15 cellular contexts compared by ENCODE assay signal in the genomic region with DNA sequence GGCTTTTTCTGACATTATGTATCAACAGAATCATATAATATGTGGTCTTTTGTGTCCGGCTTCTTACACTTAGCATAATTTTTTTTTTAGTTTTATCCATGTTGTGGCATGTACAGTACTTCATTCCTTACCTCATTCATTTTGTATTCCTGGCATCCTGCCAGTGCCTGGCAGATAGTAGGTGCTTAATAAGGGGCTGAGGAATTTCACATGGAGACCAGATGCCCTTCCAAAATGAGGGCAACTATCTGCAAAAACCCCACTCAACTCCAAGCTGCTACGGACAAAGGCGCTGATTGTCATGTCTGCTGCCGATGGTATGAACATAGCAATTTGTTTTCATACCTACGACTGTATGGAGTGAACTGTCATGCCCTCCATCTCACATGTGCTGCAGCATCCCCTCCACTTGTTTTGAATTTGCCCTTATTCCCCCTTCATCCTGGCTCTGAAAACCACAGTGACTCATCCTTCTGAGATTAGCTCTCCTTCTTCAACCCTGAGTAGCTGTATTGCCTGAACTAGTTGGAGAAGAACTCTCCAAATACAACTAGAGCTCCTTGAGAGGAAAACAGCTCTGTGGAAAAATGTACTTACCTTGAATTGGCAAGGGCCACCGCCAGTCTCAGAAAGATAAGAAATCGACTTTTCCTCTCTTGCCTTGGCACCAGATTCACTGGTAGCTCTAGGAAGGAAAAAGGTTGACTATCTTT. TPM values are rescaled to one million over a fixed set of nuclear protein-coding genes. Genes with fewer than 3 reads are reported as not detected.
A peak's percentile ranks its signal among the peaks of the same experiment; 100 is the strongest.
DNase-seq lines count a peak whose midpoint lies in the region; ATAC-seq, FAIRE-seq and TF ChIP-seq lines count a peak whose summit lies in the region.
"Had no signal": no experiment of that assay in that cellular context is flagged by ENCODE, and none has a peak within 500 bp of the region (broad histone marks: within the 10 kb centered on the region; RNA-seq: fewer than 3 reads in every experiment).

No MANE protein-coding gene starts in this region.

- TF ChIP-seq CTCF in bronchial epithelial cell (IDR thresholded peaks at IDR 0.05; ENCODE audit: insufficient read depth, low read length, severe bottlenecking): no peak
- TF ChIP-seq CTCF in neural crest cell (conservative IDR thresholded peaks at IDR 0.05): no peak
- TF ChIP-seq CTCF in ascending aorta (IDR thresholded peaks at IDR 0.05): no peak
- TF ChIP-seq CTCF in mucosa of descending colon (IDR thresholded peaks at IDR 0.05): no peak

- FAIRE-seq in bronchial epithelial cell (lab: Jason Lieb, UNC): no peak
- FAIRE-seq: colon had no signal

- no peaks in the 10 kb centered on the region for H3K4me1 Mint-ChIP-seq in neural crest cell
- H3K4me1 Mint-ChIP-seq in activated T-cell treated with anti-CD3 and anti-CD28 coated beads, Interleukin-2, amount 50 U/mL, for 24 hours (ENCODE audit: low read depth): peaks cover 3% of the 10 kb centered on the region
- H3K4me1 Mint-ChIP-seq: mesothelial cell of epicardium had no signal

- H3K4me1 ChIP-seq in GM23248 (ENCODE audit: insufficient read depth): peaks cover 4% of the 10 kb centered on the region; the same call in 1 of the 2 replicates
- H3K4me1 ChIP-seq in ascending aorta: no peaks in the 10 kb centered on the region
- no peaks in the 10 kb centered on the region for H3K4me1 ChIP-seq in mucosa of descending colon (ENCODE audit: low read depth)
- H3K4me1 ChIP-seq: psoas muscle had no signal

- H3K79me2 ChIP-seq in GM23248 (ENCODE audit: insufficient read depth): no peaks in the 10 kb centered on the region

- no peaks in the 10 kb centered on the region for H3K9me3 Mint-ChIP-seq in neural crest cell
- no peaks in the 10 kb centered on the region for H3K9me3 Mint-ChIP-seq in activated T-cell treated with anti-CD3 and anti-CD28 coated beads, Interleukin-2, amount 50 U/mL, for 24 hours

- H2AFZ ChIP-seq in GM23248: no peak overlapping the region

- no peak overlapping the region for H3K27ac ChIP-seq in GM23248
- H3K27ac ChIP-seq in ascending aorta: no peak overlapping the region
- H3K27ac ChIP-seq: psoas muscle had no signal

- H3K27me3 Mint-ChIP-seq in neural crest cell (ENCODE audit: low read depth): peaks cover 61% of the 10 kb centered on the region
- peaks cover 14% of the 10 kb centered on the region for H3K27me3 Mint-ChIP-seq in activated T-cell treated with anti-CD3 and anti-CD28 coated beads, Interleukin-2, amount 50 U/mL, for 24 hours

- peak overlapping the region; percentile 16 for H3K27ac Mint-ChIP-seq in neural crest cell (ENCODE audit: unreplicated experiment)
- H3K27ac Mint-ChIP-seq in activated T-cell treated with anti-CD3 and anti-CD28 coated beads, Interleukin-2, amount 50 U/mL, for 24 hours: no peak overlapping the region
- H3K27ac Mint-ChIP-seq: mesothelial cell of epicardium had no signal

- no peak overlapping the region for H3K9ac ChIP-seq in GM23248

- no peaks in the 10 kb centered on the region for H3K9me3 ChIP-seq in GM23248 (ENCODE audit: low read depth)
- no peaks in the 10 kb centered on the region for H3K9me3 ChIP-seq in ascending aorta
- H3K9me3 ChIP-seq in mucosa of descending colon: no peaks in the 10 kb centered on the region

- intact Hi-C loops in ascending aorta (cut with DNase I) (no loop called here), mucosa of descending colon (cut with DNase I, micrococcal nuclease) (no loop called here)

- no peaks in the 10 kb centered on the region for H3K36me3 Mint-ChIP-seq in neural crest cell (ENCODE audit: low read depth)
- H3K36me3 Mint-ChIP-seq in activated T-cell treated with anti-CD3 and anti-CD28 coated beads, Interleukin-2, amount 50 U/mL, for 24 hours (ENCODE audit: low read depth): no peaks in the 10 kb centered on the region
- H3K36me3 Mint-ChIP-seq: mesothelial cell of epicardium had no signal

- peak; percentile 55 for DNase-seq in GM23248
- peak; percentile 37 for DNase-seq in NCI-H2227 treated with DMSO at 0.1 percent for 48 hours (lab: John Stamatoyannopoulos, UW)
- DNase-seq in bronchial epithelial cell (ENCODE audit: low read depth): peak; percentile 81
- DNase-seq in neural crest cell (ENCODE audit: low read depth, low spot score): no peak
- no peak for DNase-seq in ascending aorta (ENCODE audit: low spot score in 2 of 2)
- no peak for DNase-seq in mucosa of descending colon
- no peak for DNase-seq in DMS153 (lab: John Stamatoyannopoulos, UW)
- DNase-seq in activated T-cell treated with anti-CD3 and anti-CD28 coated beads, Interleukin-2, amount 50 U/mL, for 24 hours: no peak
- DNase-seq: glutamatergic neuron, NCI-H1436, NCI-H774, psoas muscle had no signal

- no peaks in the 10 kb centered on the region for H3K9me2 ChIP-seq in GM23248 (ENCODE audit: insufficient read depth)

- H3K27me3 ChIP-seq in GM23248 (replicated peaks; ENCODE audit: insufficient read depth): peaks cover 32% of the 10 kb centered on the region
- H3K27me3 ChIP-seq in bronchial epithelial cell (ENCODE audit: control insufficient read depth, insufficient read depth, low read length): no peaks in the 10 kb centered on the region
- H3K27me3 ChIP-seq in ascending aorta: no peaks in the 10 kb centered on the region

- H3K36me3 ChIP-seq in GM23248 (ENCODE audit: low read depth): no peaks in the 10 kb centered on the region
- no peaks in the 10 kb centered on the region for H3K36me3 ChIP-seq in bronchial epithelial cell (ENCODE audit: control insufficient read depth, insufficient read depth, low read length)
- no peaks in the 10 kb centered on the region for H3K36me3 ChIP-seq in ascending aorta
- H3K36me3 ChIP-seq in mucosa of descending colon (ENCODE audit: low read depth): no peaks in the 10 kb centered on the region

- in situ Hi-C loops in GM23248 (cut with MboI): no loop called here

- H3K4me3 ChIP-seq in GM23248: no peak overlapping the region
- H3K4me3 ChIP-seq in bronchial epithelial cell (ENCODE audit: low read depth, low read length): no peak overlapping the region
- H3K4me3 ChIP-seq in ascending aorta: no peak overlapping the region
- no peak overlapping the region for H3K4me3 ChIP-seq in mucosa of descending colon
- H3K4me3 ChIP-seq: psoas muscle had no signal

- 62 to 72% methylated on average over 7 of the region's 7 CpGs for WGBS in GM23248 (ENCODE audit: low coverage in 1 of 2, low lambda C conversion rate in 2 of 2, missing lambda C conversion rate in 2 of 2), 2 experiments

- H4K20me1 ChIP-seq in GM23248 (ENCODE audit: insufficient read depth): no peaks in the 10 kb centered on the region

- H3K4me3 Mint-ChIP-seq in neural crest cell: no peak overlapping the region
- no peak overlapping the region for H3K4me3 Mint-ChIP-seq in activated T-cell treated with anti-CD3 and anti-CD28 coated beads, Interleukin-2, amount 50 U/mL, for 24 hours
- H3K4me3 Mint-ChIP-seq: mesothelial cell of epicardium had no signal

- 0 out of 2 replicates have a peak, but pooled peaks cover 7% of the 10 kb centered on the region for H3F3A ChIP-seq in GM23248 (ENCODE audit: insufficient read depth)

- H3K4me2 ChIP-seq in GM23248 (ENCODE audit: unreplicated experiment): no peak overlapping the region

- no peak for ATAC-seq in mucosa of descending colon
- ATAC-seq: psoas muscle had no signal

RNA-seq across cellular contexts. Expression of a gene that starts 41.3 kb away (rescaled TPM):
- not detected in 2 replicates for total RNA-seq in GM23248 (2014; rRNA removed; shearing (Covaris generic))
- not detected in 2 replicates for polyA plus RNA-seq in GM23248 (2016; fragmentation: Nextera tagmentation; extraction: Ambion mirVana)
- total RNA-seq in bronchial epithelial cell: 1.1 and 2.6 TPM in 2 replicates
- 0.09 TPM in 1 of 2 replicates, not detected in the other for total RNA-seq in neural crest cell
- not detected for total RNA-seq in ascending aorta
- not detected for total RNA-seq in mucosa of descending colon
- total RNA-seq: mesothelial cell of epicardium, psoas muscle, subcutaneous adipose tissue had no signal
- polyA plus RNA-seq: psoas muscle had no signal

Comparison
In these comparisons a context has a peak if more than half of its experiments do, and no peak if none do; other contexts are left out.
1. DNase-seq: peak in GM23248 (single experiment), NCI-H2227 treated with DMSO at 0.1 percent for 48 hours (single experiment) and bronchial epithelial cell (single experiment); none in neural crest cell (single experiment), ascending aorta (0 of 2), mucosa of descending colon (0 of 3), DMS153 (single experiment) and activated T-cell treated with anti-CD3 and anti-CD28 coated beads, Interleukin-2, amount 50 U/mL, for 24 hours (single experiment).